9 cellular contexts compared by ENCODE assay signal in the genomic region with DNA sequence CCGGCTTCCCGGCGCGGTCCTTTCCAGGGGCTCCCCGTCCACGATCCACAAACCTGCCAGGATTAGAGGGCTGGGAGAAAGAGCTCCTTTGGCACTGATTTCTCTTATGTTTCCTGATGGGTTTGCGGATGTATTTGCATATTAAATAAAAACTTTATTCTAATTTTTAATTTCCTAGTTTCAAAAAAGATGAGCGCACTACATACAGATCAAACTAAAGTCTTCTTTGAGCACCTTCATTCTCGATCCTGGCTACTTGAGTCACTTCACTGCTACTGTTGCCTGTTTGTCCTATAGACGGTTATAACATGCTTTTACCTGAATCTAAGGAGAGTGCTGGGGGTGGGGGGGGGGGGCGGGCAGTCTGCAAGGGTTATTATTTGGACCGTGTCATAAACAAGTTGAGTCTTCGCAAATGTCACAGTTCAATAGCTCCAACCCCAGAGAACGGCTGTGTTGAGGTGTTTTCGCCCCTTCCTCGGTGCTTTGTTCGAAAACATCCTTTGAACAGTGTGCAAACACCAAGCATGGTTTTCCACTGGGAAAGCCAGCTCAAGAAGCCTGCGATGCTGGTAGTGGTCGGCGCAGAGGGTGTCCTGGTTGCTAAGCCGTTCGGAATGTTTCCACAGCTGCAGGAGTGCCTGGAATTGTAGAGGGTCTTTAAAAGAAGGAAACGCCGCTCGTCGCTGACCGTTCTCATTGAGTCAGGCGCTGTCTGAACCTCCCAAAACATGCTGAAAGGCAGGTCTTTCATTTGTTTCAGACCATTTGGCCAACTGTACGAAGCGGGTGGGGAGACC. TPM values are rescaled to one million over a fixed set of nuclear protein-coding genes. Genes with fewer than 3 reads are reported as not detected.
DNase-seq lines count a peak whose midpoint lies in the region; ATAC-seq and TF ChIP-seq lines count a peak whose summit lies in the region.
"Had no signal": no experiment of that assay in that cellular context is flagged by ENCODE, and none has a peak within 500 bp of the region (broad histone marks: within the 10 kb centered on the region; RNA-seq: fewer than 3 reads in every experiment).

No MANE protein-coding gene starts in this region.

- H3K9me3 ChIP-seq in CD4-positive, CD25-positive, alpha-beta regulatory T cell (ENCODE audit: control insufficient read depth in 2 of 2, low read length in 2 of 2), result no peaks in the 10 kb centered on the region
- H3K9me3 ChIP-seq in colonic mucosa (no peaks in the 10 kb centered on the region), neural cell (ENCODE audit: low read length) (no peaks in the 10 kb centered on the region)

- peak overlapping the region in 3 of 4 donors; percentile 86 to 100 (median 98) for H3K4me3 Mint-ChIP-seq in CD4-positive, CD25-positive, alpha-beta regulatory T cell

- no peak for TF ChIP-seq EP300 in neural cell (conservative IDR thresholded peaks at IDR 0.05; ENCODE audit: poor library complexity, severe bottlenecking)

- intact Hi-C loops in colonic mucosa (cut with DNase I), result loop anchor here (2.0 to 5.0 kb wide), 2 partner anchors 82 to 93 kb away; partner anchors contain the start of gene UBTD2

- no peaks in the 10 kb centered on the region for H3F3A ChIP-seq in neural cell (ENCODE audit: insufficient read depth, low read length, poor library complexity, severe bottlenecking)

- H3K4me1 Mint-ChIP-seq in CD4-positive, CD25-positive, alpha-beta regulatory T cell, result peaks cover 0 to 22% (median 12%) of the 10 kb centered on the region in 4 donors

- H3K79me2 ChIP-seq in neural cell (replicated peaks; ENCODE audit: insufficient read depth, low read length), result no peaks in the 10 kb centered on the region

- H3K36me3 Mint-ChIP-seq in CD4-positive, CD25-positive, alpha-beta regulatory T cell, result peaks cover 5% of the 10 kb centered on the region

- H3K27me3 Mint-ChIP-seq in CD4-positive, CD25-positive, alpha-beta regulatory T cell, result no peaks in the 10 kb centered on the region

- no peaks in the 10 kb centered on the region for H3K9me2 ChIP-seq in neural cell (ENCODE audit: insufficient read depth, low read length)

- H3K9ac ChIP-seq in colonic mucosa (ENCODE audit: low read depth in 2 of 2, low read length in 2 of 2), result peak overlapping the region; percentile 2 to 66
- H3K9ac ChIP-seq in neural cell (ENCODE audit: low read length), result peak overlapping the region; percentile 66

- no peak for DNase-seq in CD4-positive, CD25-positive, alpha-beta regulatory T cell
- DNase-seq in LNCaP clone FGC (ENCODE audit: low read depth) (no peak), colonic mucosa (no peak), NCI-H2107 treated with DMSO at 0.1 percent for 48 hours (lab: John Stamatoyannopoulos, UW; ENCODE audit: unreplicated experiment) (no peak), SW480 (ENCODE audit: low spot score) (no peak)

- H3K27ac ChIP-seq in CD4-positive, CD25-positive, alpha-beta regulatory T cell (ENCODE audit: insufficient read depth, low read length, poor library complexity, severe bottlenecking), result peak overlapping the region; percentile 95
- H3K27ac ChIP-seq in colonic mucosa (peak overlapping the region; percentile 95), neural cell (ENCODE audit: low read length) (no peak overlapping the region)

- no peaks in the 10 kb centered on the region for H3K27me3 ChIP-seq in CD4-positive, CD25-positive, alpha-beta regulatory T cell (ENCODE audit: control insufficient read depth, insufficient read depth, low read length)
- H3K27me3 ChIP-seq in colonic mucosa, result no peaks in the 10 kb centered on the region
- peaks cover 13% of the 10 kb centered on the region for H3K27me3 ChIP-seq in neural cell (ENCODE audit: insufficient read depth, low read depth, low read length)

- no peak overlapping the region for H3K4me3 ChIP-seq in CD4-positive, CD25-positive, alpha-beta regulatory T cell (ENCODE audit: low read depth, low read length)
- H3K4me3 ChIP-seq in LNCaP clone FGC (ENCODE audit: low read depth, low read length) (peak overlapping the region; percentile 84), colonic mucosa (peak overlapping the region; percentile 97), neural cell (ENCODE audit: low read length) (peak overlapping the region; percentile 97)

- no peaks in the 10 kb centered on the region for H4K20me1 ChIP-seq in neural cell (ENCODE audit: insufficient read depth)

- H3K27ac Mint-ChIP-seq in CD4-positive, CD25-positive, alpha-beta regulatory T cell, result peak overlapping the region in 2 of 3 donors; percentile 76 to 91

- peak overlapping the region; percentile 59 for H3K4me2 ChIP-seq in neural cell (ENCODE audit: low read length)

- H3K4me1 ChIP-seq in CD4-positive, CD25-positive, alpha-beta regulatory T cell (ENCODE audit: control insufficient read depth, insufficient read depth, low read length, poor library complexity, severe bottlenecking), result peaks cover 30% of the 10 kb centered on the region
- H3K4me1 ChIP-seq in colonic mucosa, result no peaks in the 10 kb centered on the region

- TF ChIP-seq RAD21 in neural cell (conservative IDR thresholded peaks at IDR 0.05), result no peak

- no peak for TF ChIP-seq CTCF in LNCaP clone FGC (IDR thresholded peaks at IDR 0.05; ENCODE audit: control insufficient read depth, extremely low read depth, insufficient read depth)
- no peak for TF ChIP-seq CTCF in colonic mucosa (IDR thresholded peaks at IDR 0.05)
- TF ChIP-seq CTCF in neural cell (IDR thresholded peaks at IDR 0.05; ENCODE audit: poor library complexity, severe bottlenecking), result peak; percentile 9

- ATAC-seq in CD4-positive, CD25-positive, alpha-beta regulatory T cell (ENCODE audit: low read depth in 2 of 2), result no peak
- no peak for ATAC-seq in GM18873 (IDR thresholded peaks at IDR 0.05; ENCODE audit: low FRiP score, unreplicated experiment)
- no peak for ATAC-seq in HG02759 (IDR thresholded peaks at IDR 0.05; ENCODE audit: unreplicated experiment)

- peak overlapping the region; percentile 45 for H2AFZ ChIP-seq in neural cell (ENCODE audit: low read depth, low read length)

- peaks cover 2% of the 10 kb centered on the region for H3K36me3 ChIP-seq in CD4-positive, CD25-positive, alpha-beta regulatory T cell (ENCODE audit: control insufficient read depth, insufficient read depth, low read length)
- H3K36me3 ChIP-seq in colonic mucosa, result no peaks in the 10 kb centered on the region
- H3K36me3 ChIP-seq in neural cell (ENCODE audit: insufficient read depth, low read length), result no peaks in the 10 kb centered on the region

- H3K9me3 Mint-ChIP-seq in CD4-positive, CD25-positive, alpha-beta regulatory T cell, result peaks cover 0 to 3% (median 0%) of the 10 kb centered on the region in 7 donors
- H3K9me3 Mint-ChIP-seq: activated CD4-positive, alpha-beta memory T cell treated with anti-CD3 and anti-CD28 coated beads, Interleukin-2, amount 10 ng/mL, durations not matched to agents 7 days and 5 days had no signal

TF ChIP-seq in neural cell, 6 proteins besides CTCF, POLR2A, EP300 and RAD21:
- no peak for TF ChIP-seq POLR2AphosphoS5 (IDR thresholded peaks at IDR 0.05)
- no peak for TF ChIP-seq SMC3 (conservative IDR thresholded peaks at IDR 0.05; ENCODE audit: poor library complexity)
- no peak for TF ChIP-seq EZH2 (IDR thresholded peaks at IDR 0.05; ENCODE audit: borderline replicate concordance, insufficient read depth, low read length, poor library complexity, severe bottlenecking)
- no peak for TF ChIP-seq TAF1 (IDR thresholded peaks at IDR 0.05; ENCODE audit: low read depth)
- TF ChIP-seq MXI1 (conservative IDR thresholded peaks at IDR 0.05; ENCODE audit: poor library complexity, severe bottlenecking), result no peak
- TF ChIP-seq, protein P1, sequence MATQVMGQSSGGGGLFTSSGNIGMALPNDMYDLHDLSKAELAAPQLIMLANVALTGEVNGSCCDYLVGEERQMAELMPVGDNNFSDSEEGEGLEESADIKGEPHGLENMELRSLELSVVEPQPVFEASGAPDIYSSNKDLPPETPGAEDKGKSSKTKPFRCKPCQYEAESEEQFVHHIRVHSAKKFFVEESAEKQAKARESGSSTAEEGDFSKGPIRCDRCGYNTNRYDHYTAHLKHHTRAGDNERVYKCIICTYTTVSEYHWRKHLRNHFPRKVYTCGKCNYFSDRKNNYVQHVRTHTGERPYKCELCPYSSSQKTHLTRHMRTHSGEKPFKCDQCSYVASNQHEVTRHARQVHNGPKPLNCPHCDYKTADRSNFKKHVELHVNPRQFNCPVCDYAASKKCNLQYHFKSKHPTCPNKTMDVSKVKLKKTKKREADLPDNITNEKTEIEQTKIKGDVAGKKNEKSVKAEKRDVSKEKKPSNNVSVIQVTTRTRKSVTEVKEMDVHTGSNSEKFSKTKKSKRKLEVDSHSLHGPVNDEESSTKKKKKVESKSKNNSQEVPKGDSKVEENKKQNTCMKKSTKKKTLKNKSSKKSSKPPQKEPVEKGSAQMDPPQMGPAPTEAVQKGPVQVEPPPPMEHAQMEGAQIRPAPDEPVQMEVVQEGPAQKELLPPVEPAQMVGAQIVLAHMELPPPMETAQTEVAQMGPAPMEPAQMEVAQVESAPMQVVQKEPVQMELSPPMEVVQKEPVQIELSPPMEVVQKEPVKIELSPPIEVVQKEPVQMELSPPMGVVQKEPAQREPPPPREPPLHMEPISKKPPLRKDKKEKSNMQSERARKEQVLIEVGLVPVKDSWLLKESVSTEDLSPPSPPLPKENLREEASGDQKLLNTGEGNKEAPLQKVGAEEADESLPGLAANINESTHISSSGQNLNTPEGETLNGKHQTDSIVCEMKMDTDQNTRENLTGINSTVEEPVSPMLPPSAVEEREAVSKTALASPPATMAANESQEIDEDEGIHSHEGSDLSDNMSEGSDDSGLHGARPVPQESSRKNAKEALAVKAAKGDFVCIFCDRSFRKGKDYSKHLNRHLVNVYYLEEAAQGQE (IDR thresholded peaks at IDR 0.05; ENCODE audit: borderline replicate concordance), result no peak
TF ChIP-seq in neural cell: peak in this region for 0.

RNA-seq across cellular contexts. Expression of gene STK10, which starts 1.1 kb away (rescaled TPM):
- total RNA-seq in CD4-positive, CD25-positive, alpha-beta regulatory T cell, result 533 TPM
- polyA plus RNA-seq in CD4-positive, CD25-positive, alpha-beta regulatory T cell, result 10 to 100 TPM; 71.2 to 77.2 (median 74.1) TPM
- 10 to 100 TPM; 16.1 to 23.2 TPM for total RNA-seq in colonic mucosa
- 1.8 and 8.2 TPM in 2 replicates for polyA plus RNA-seq in neural cell
- 6.1 and 6.6 TPM in 2 replicates for polyA minus RNA-seq in neural cell

RNA-seq across cellular contexts. Expression of gene EFCAB9, which starts 4.9 kb away (rescaled TPM):
- not detected for total RNA-seq in CD4-positive, CD25-positive, alpha-beta regulatory T cell
- polyA plus RNA-seq in CD4-positive, CD25-positive, alpha-beta regulatory T cell, result not detected
- not detected for total RNA-seq in colonic mucosa
- not detected in 2 replicates for polyA plus RNA-seq in neural cell
- polyA minus RNA-seq in neural cell, result not detected in 2 replicates
- total RNA-seq: activated CD4-positive, alpha-beta memory T cell treated with anti-CD3 and anti-CD28 coated beads, Interleukin-2, amount 10 ng/mL, durations not matched to agents 7 days and 5 days had no signal

Comparison
In these comparisons a context has a peak if more than half of its experiments do, and no peak if none do; other contexts are left out.
1. RNA of gene STK10, which starts 1.1 kb away (total RNA-seq): 533 TPM in CD4-positive, CD25-positive, alpha-beta regulatory T cell (single experiment); 16.1 to 23.2 TPM in colonic mucosa; every median in the first group is over 10 times any median in the second.